15 cellular contexts compared by ENCODE assay signal in the genomic region with DNA sequence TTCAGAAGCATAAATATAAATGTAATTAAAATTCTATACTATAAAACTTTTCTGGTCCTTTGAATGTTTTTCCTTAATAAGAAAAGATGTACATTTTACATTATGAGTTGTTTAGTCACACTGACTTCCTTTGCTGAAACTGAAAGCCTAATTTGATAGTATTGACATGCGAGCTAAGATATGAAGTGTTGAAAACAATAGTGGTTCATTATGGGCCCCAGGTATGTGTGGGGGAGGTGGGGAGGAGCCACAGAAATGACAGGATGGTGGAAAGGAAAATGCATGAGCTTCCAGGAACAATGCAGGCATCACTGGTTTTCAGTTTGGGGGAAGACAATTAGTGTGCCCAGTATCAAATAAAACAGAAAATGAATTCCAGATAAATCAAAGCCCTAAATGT. TPM values are rescaled to one million over a fixed set of nuclear protein-coding genes. Genes with fewer than 3 reads are reported as not detected.
A peak's percentile ranks its signal among the peaks of the same experiment; 100 is the strongest.
DNase-seq lines count a peak whose midpoint lies in the region; ATAC-seq and TF ChIP-seq lines count a peak whose summit lies in the region.
"Had no signal": no experiment of that assay in that cellular context is flagged by ENCODE, and none has a peak within 500 bp of the region (broad histone marks: within the 10 kb centered on the region; RNA-seq: fewer than 3 reads in every experiment).

No MANE protein-coding gene starts in this region.

- H3K4me3 Mint-ChIP-seq in activated CD4-positive, alpha-beta T cell treated with anti-CD3 and anti-CD28 coated beads, Interleukin-2, amount 10 ng/mL, durations not matched to agents 24 days and 14 days, result peak overlapping the region; percentile 45
- peak overlapping the region; percentile 23 for H3K4me3 Mint-ChIP-seq in activated T-helper 1 cell treated with anti-CD3 and anti-CD28 coated beads, Interleukin-12 subunit alpha, Interleukin-12 subunit beta, Interleukin-2, Interleukin-4 antibody, amounts not matched to agents 30 ng/mL and 10 ng/mL and 1 ng/mL, durations not matched to agents 14 hours and 24 hours and 36 hours
- H3K4me3 Mint-ChIP-seq: nephron progenitor cell had no signal

- no peaks in the 10 kb centered on the region for H3K27me3 Mint-ChIP-seq in activated CD4-positive, alpha-beta T cell treated with anti-CD3 and anti-CD28 coated beads, Interleukin-2, amount 10 ng/mL, durations not matched to agents 24 days and 14 days
- no peaks in the 10 kb centered on the region for H3K27me3 Mint-ChIP-seq in activated T-helper 1 cell treated with anti-CD3 and anti-CD28 coated beads, Interleukin-12 subunit alpha, Interleukin-12 subunit beta, Interleukin-2, Interleukin-4 antibody, amounts not matched to agents 30 ng/mL and 10 ng/mL and 1 ng/mL, durations not matched to agents 14 hours and 24 hours and 36 hours (ENCODE audit: insufficient read depth)

- H3K4me1 Mint-ChIP-seq in activated CD4-positive, alpha-beta T cell treated with anti-CD3 and anti-CD28 coated beads, Interleukin-2, amount 10 ng/mL, durations not matched to agents 24 days and 14 days, result peaks cover 25% of the 10 kb centered on the region
- peaks cover 32% of the 10 kb centered on the region for H3K4me1 Mint-ChIP-seq in activated T-helper 1 cell treated with anti-CD3 and anti-CD28 coated beads, Interleukin-12 subunit alpha, Interleukin-12 subunit beta, Interleukin-2, Interleukin-4 antibody, amounts not matched to agents 30 ng/mL and 10 ng/mL and 1 ng/mL, durations not matched to agents 14 hours and 24 hours and 36 hours (ENCODE audit: low read depth)
- H3K4me1 Mint-ChIP-seq: nephron progenitor cell had no signal

- peak; percentile 66 for DNase-seq in activated CD4-positive, alpha-beta T cell treated with anti-CD3 and anti-CD28 coated beads, Interleukin-2, amount 10 ng/mL, durations not matched to agents 24 days and 14 days
- no peak for DNase-seq in activated CD4-positive, alpha-beta T cell treated with anti-CD3 and anti-CD28 coated beads for 1 hour
- DNase-seq in activated T-helper 1 cell treated with anti-CD3 and anti-CD28 coated beads, Interleukin-12 subunit alpha, Interleukin-12 subunit beta, Interleukin-2, Interleukin-4 antibody, amounts not matched to agents 30 ng/mL and 10 ng/mL and 1 ng/mL, durations not matched to agents 14 hours and 24 hours and 36 hours (ENCODE audit: low spot score), result no peak
- peak; percentile 53 for DNase-seq in stimulated activated CD4-positive, alpha-beta T cell treated with anti-CD3 and anti-CD28 coated beads, Interleukin-15, amount 100 ng/mL, for 24 hours
- DNase-seq in posterior cingulate gyrus, result no peak
- DNase-seq in omental fat pad (ENCODE audit: low spot score), result no peak
- DNase-seq: activated gamma-delta T cell treated with Interleukin-2 at 50 U/mL for 16 hours, cerebellar nuclear complex, NCI-H1694, nephron progenitor cell, Right ventricle myocardium superior, sigmoid colon, transverse colon had no signal

- intact Hi-C loops in activated CD4-positive, alpha-beta T cell treated with anti-CD3 and anti-CD28 coated beads, Interleukin-2, amount 10 ng/mL, durations not matched to agents 24 days and 14 days (cut with micrococcal nuclease), result loop anchor here (1.0 to 5.0 kb wide), 2 partner anchors 11 to 227 kb away; no protein-coding TSS in a partner anchor
- intact Hi-C loops in activated T-helper 1 cell treated with anti-CD3 and anti-CD28 coated beads, Interleukin-12 subunit alpha, Interleukin-12 subunit beta, Interleukin-2, Interleukin-4 antibody, amounts not matched to agents 30 ng/mL and 10 ng/mL and 1 ng/mL, durations not matched to agents 14 hours and 24 hours and 36 hours (cut with micrococcal nuclease), result loop anchor here (1.0 to 10.0 kb wide), 5 partner anchors 11 to 450 kb away; partner anchors contain the start of gene RLN1
- intact Hi-C loops in posterior cingulate gyrus (cut with DNase I), result no loop called here

- ATAC-seq in GM21786 (IDR thresholded peaks at IDR 0.05; ENCODE audit: unreplicated experiment), result peak; percentile 80
- ATAC-seq in omental fat pad (ENCODE audit: low FRiP score), result no peak
- ATAC-seq in GM21360 (IDR thresholded peaks at IDR 0.05; ENCODE audit: unreplicated experiment), result no peak

- peaks cover 10% of the 10 kb centered on the region for H3K36me3 Mint-ChIP-seq in activated CD4-positive, alpha-beta T cell treated with anti-CD3 and anti-CD28 coated beads, Interleukin-2, amount 10 ng/mL, durations not matched to agents 24 days and 14 days (ENCODE audit: low read depth)
- peaks cover 11% of the 10 kb centered on the region for H3K36me3 Mint-ChIP-seq in activated T-helper 1 cell treated with anti-CD3 and anti-CD28 coated beads, Interleukin-12 subunit alpha, Interleukin-12 subunit beta, Interleukin-2, Interleukin-4 antibody, amounts not matched to agents 30 ng/mL and 10 ng/mL and 1 ng/mL, durations not matched to agents 14 hours and 24 hours and 36 hours (ENCODE audit: low read depth)

- H3K27ac Mint-ChIP-seq in activated CD4-positive, alpha-beta T cell treated with anti-CD3 and anti-CD28 coated beads, Interleukin-2, amount 10 ng/mL, durations not matched to agents 24 days and 14 days, result peak overlapping the region; percentile 68
- H3K27ac Mint-ChIP-seq in activated T-helper 1 cell treated with anti-CD3 and anti-CD28 coated beads, Interleukin-12 subunit alpha, Interleukin-12 subunit beta, Interleukin-2, Interleukin-4 antibody, amounts not matched to agents 30 ng/mL and 10 ng/mL and 1 ng/mL, durations not matched to agents 14 hours and 24 hours and 36 hours, result peak overlapping the region; percentile 81
- H3K27ac Mint-ChIP-seq: nephron progenitor cell had no signal

- TF ChIP-seq CTCF in omental fat pad (IDR thresholded peaks at IDR 0.05), result no peak

- H3K9me3 Mint-ChIP-seq in activated CD4-positive, alpha-beta T cell treated with anti-CD3 and anti-CD28 coated beads, Interleukin-2, amount 10 ng/mL, durations not matched to agents 24 days and 14 days, result peaks cover 9% of the 10 kb centered on the region
- H3K9me3 Mint-ChIP-seq in activated T-helper 1 cell treated with anti-CD3 and anti-CD28 coated beads, Interleukin-12 subunit alpha, Interleukin-12 subunit beta, Interleukin-2, Interleukin-4 antibody, amounts not matched to agents 30 ng/mL and 10 ng/mL and 1 ng/mL, durations not matched to agents 14 hours and 24 hours and 36 hours, result no peaks in the 10 kb centered on the region

RNA-seq across cellular contexts. Expression of gene RLN1, which starts 35.4 kb away (rescaled TPM):
- total RNA-seq in activated CD4-positive, alpha-beta T cell treated with anti-CD3 and anti-CD28 coated beads, Interleukin-2, amount 10 ng/mL, durations not matched to agents 24 days and 14 days, result 0.59 and 0.84 TPM in 2 replicates
- 0.70 TPM in 1 of 2 replicates, not detected in the other for total RNA-seq in activated T-helper 1 cell treated with anti-CD3 and anti-CD28 coated beads, Interleukin-12 subunit alpha, Interleukin-12 subunit beta, Interleukin-2, Interleukin-4 antibody, amounts not matched to agents 30 ng/mL and 10 ng/mL and 1 ng/mL, durations not matched to agents 14 hours and 24 hours and 36 hours
- not detected for total RNA-seq in omental fat pad
- total RNA-seq: sigmoid colon had no signal

Comparison
In these comparisons a context has a peak if more than half of its experiments do, and no peak if none do; other contexts are left out.
1. DNase-seq: peak in activated CD4-positive, alpha-beta T cell treated with anti-CD3 and anti-CD28 coated beads, Interleukin-2, amount 10 ng/mL, durations not matched to agents 24 days and 14 days (single experiment) and stimulated activated CD4-positive, alpha-beta T cell treated with anti-CD3 and anti-CD28 coated beads, Interleukin-15, amount 100 ng/mL, for 24 hours (single experiment); none in activated CD4-positive, alpha-beta T cell treated with anti-CD3 and anti-CD28 coated beads for 1 hour (single experiment), activated T-helper 1 cell treated with anti-CD3 and anti-CD28 coated beads, Interleukin-12 subunit alpha, Interleukin-12 subunit beta, Interleukin-2, Interleukin-4 antibody, amounts not matched to agents 30 ng/mL and 10 ng/mL and 1 ng/mL, durations not matched to agents 14 hours and 24 hours and 36 hours (single experiment), posterior cingulate gyrus (0 of 10) and omental fat pad (single experiment).